ENCODE assay signal across 11 cellular contexts in the genomic region with DNA sequence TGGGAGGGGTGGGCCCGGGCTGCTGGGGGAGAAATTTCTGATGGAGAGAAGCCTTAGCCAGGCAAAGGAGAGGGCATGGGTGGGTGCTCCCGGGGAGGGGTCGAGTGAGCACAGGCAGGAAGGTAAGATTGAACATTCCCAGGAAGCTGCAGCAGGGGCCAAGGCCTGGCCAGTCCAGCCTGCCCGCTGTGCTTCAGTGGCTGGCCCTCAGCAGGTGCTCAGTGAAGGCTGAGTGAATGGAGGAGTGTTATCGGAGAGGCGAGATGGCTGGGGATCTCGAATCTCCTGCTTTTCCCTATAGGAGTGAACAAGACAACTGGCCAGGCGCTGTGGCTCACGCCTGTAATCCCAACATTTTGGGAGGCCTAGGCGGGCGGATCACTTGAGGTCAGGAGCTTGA.
"Had no signal": no experiment of that assay in that cellular context is flagged by ENCODE, and none has a peak within 500 bp of the region (broad histone marks: within the 10 kb centered on the region; RNA-seq: fewer than 3 reads in every experiment).

No MANE protein-coding gene starts in this region.

- ATAC-seq: activated CD8-positive, alpha-beta T cell treated with anti-CD3 and anti-CD28 coated beads, Interleukin-2, amount 10 ng/mL, durations not matched to agents 7 days and 5 days; effector memory CD8-positive, alpha-beta T cell; left colon; natural killer cell had no signal

- DNase-seq: activated CD8-positive, alpha-beta memory T cell treated with anti-CD3 and anti-CD28 coated beads, Interleukin-2, amount 50 U/mL, for 48 hours; activated CD8-positive, alpha-beta T cell treated with anti-CD3 and anti-CD28 coated beads, Interleukin-2, amount 10 ng/mL, durations not matched to agents 7 days and 5 days; activated naive CD4-positive, alpha-beta T cell treated with anti-CD3 and anti-CD28 coated beads, Interleukin-2, amount 10 ng/mL, durations not matched to agents 7 days and 5 days; central memory CD4-positive, alpha-beta T cell; effector memory CD8-positive, alpha-beta T cell; left colon; natural killer cell; stimulated activated CD4-positive, alpha-beta T cell treated with anti-CD3 and anti-CD28 coated beads, Interleukin-2, amount 100 ng/mL, for 48 hours; stimulated activated naive CD4-positive, alpha-beta T cell treated with Interleukin-2 at 50 U/mL for 16 hours; T1000 had no signal

- H3K9me3 Mint-ChIP-seq: activated naive CD4-positive, alpha-beta T cell treated with anti-CD3 and anti-CD28 coated beads, Interleukin-2, amount 10 ng/mL, durations not matched to agents 7 days and 5 days; activated T-helper 2 cell treated with anti-CD3 and anti-CD28 coated beads, Interferon-gamma antibody, Interleukin-2, Interleukin-4, amounts not matched to agents 10 μg/mL and 5 μg/mL and 100 μg/mL, durations not matched to agents 14 hours and 24 hours and 36 hours; effector memory CD8-positive, alpha-beta T cell; natural killer cell had no signal

- H3K36me3 Mint-ChIP-seq: activated naive CD4-positive, alpha-beta T cell treated with anti-CD3 and anti-CD28 coated beads, Interleukin-2, amount 10 ng/mL, durations not matched to agents 7 days and 5 days; natural killer cell had no signal

- H3K27ac Mint-ChIP-seq: activated CD8-positive, alpha-beta T cell treated with anti-CD3 and anti-CD28 coated beads, Interleukin-2, amount 10 ng/mL, durations not matched to agents 7 days and 5 days; activated naive CD4-positive, alpha-beta T cell treated with anti-CD3 and anti-CD28 coated beads, Interleukin-2, amount 10 ng/mL, durations not matched to agents 7 days and 5 days; activated T-helper 2 cell treated with anti-CD3 and anti-CD28 coated beads, Interferon-gamma antibody, Interleukin-2, Interleukin-4, amounts not matched to agents 10 μg/mL and 5 μg/mL and 100 μg/mL, durations not matched to agents 14 hours and 24 hours and 36 hours; effector memory CD8-positive, alpha-beta T cell; natural killer cell had no signal

- H3K4me3 Mint-ChIP-seq: activated CD8-positive, alpha-beta T cell treated with anti-CD3 and anti-CD28 coated beads, Interleukin-2, amount 10 ng/mL, durations not matched to agents 7 days and 5 days; activated naive CD4-positive, alpha-beta T cell treated with anti-CD3 and anti-CD28 coated beads, Interleukin-2, amount 10 ng/mL, durations not matched to agents 7 days and 5 days; effector memory CD8-positive, alpha-beta T cell; natural killer cell had no signal
